ENCODE assay signal across 8 cellular contexts in genomic region chr7:76047811-76048667, GRCh38. TPM values are rescaled to one million over a fixed set of nuclear protein-coding genes. Genes with fewer than 3 reads are reported as not detected.
A peak's percentile ranks its signal among the peaks of the same experiment; 100 is the strongest.
DNase-seq lines count a peak whose midpoint lies in the region; ATAC-seq and TF ChIP-seq lines count a peak whose summit lies in the region.

Gene MDH2 (plus strand): TSS chr7:76048106. CDS start chr7:76048161, 55 bp downstream.
Gene STYXL1 (minus strand): TSS chr7:76048000. CDS start chr7:76030523, 17,477 bp downstream.

- no peaks in the 10 kb centered on the region for H3K9me3 Mint-ChIP-seq in activated CD4-positive, alpha-beta T cell treated with anti-CD3 and anti-CD28 coated beads, Interleukin-2, amount 10 ng/mL, durations not matched to agents 24 days and 14 days

- peak within 1 kb of the TSS; percentile 96 for H3K27ac Mint-ChIP-seq in activated CD4-positive, alpha-beta T cell treated with anti-CD3 and anti-CD28 coated beads, Interleukin-2, amount 10 ng/mL, durations not matched to agents 24 days and 14 days

- peak within 1 kb of the TSS; percentile 92 to 99 (median 97) for H3K9ac ChIP-seq in BLaER1 treated with 17β-estradiol and CSF1 and Interleukin-3, amounts not matched to agents 10 nM and 100 nM
- H3K9ac ChIP-seq in colonic mucosa (ENCODE audit: low read depth in 2 of 2, low read length in 2 of 2), result peak within 1 kb of the TSS; percentile 91 to 100

- H3K27ac ChIP-seq in BLaER1 treated with 17β-estradiol and CSF1 and Interleukin-3, amounts not matched to agents 10 nM and 100 nM, result peak within 1 kb of the TSS; percentile 88 to 98 (median 95)
- peak within 1 kb of the TSS; percentile 93 for H3K27ac ChIP-seq in colonic mucosa
- H3K27ac ChIP-seq in layer of hippocampus (ENCODE audit: low read depth, low read length), result peak within 1 kb of the TSS; percentile 81

- intact Hi-C loops in activated CD4-positive, alpha-beta T cell treated with anti-CD3 and anti-CD28 coated beads, Interleukin-2, amount 10 ng/mL, durations not matched to agents 24 days and 14 days (cut with micrococcal nuclease), result loop anchor here (2.0 to 5.0 kb wide), 4 partner anchors 39 to 269 kb away; partner anchors contain the start of gene TMEM120A
- intact Hi-C loops in colonic mucosa (cut with DNase I), result no loop called here

- H3K36me3 ChIP-seq in BLaER1 treated with 17β-estradiol and CSF1 and Interleukin-3, amounts not matched to agents 10 nM and 100 nM, result peaks cover 21 to 57% (median 45%) of the 10 kb centered on the region in 11 experiments
- no peaks in the 10 kb centered on the region for H3K36me3 ChIP-seq in colonic mucosa

- H3K27me3 ChIP-seq in BLaER1 treated with 17β-estradiol and CSF1 and Interleukin-3, amounts not matched to agents 10 nM and 100 nM, result no peaks in the 10 kb centered on the region
- H3K27me3 ChIP-seq in colonic mucosa (no peaks in the 10 kb centered on the region), layer of hippocampus (ENCODE audit: control insufficient read depth, insufficient read depth, low read length) (no peaks in the 10 kb centered on the region)

- peak within 1 kb of the TSS; percentile 97 for H3K4me3 Mint-ChIP-seq in activated CD4-positive, alpha-beta T cell treated with anti-CD3 and anti-CD28 coated beads, Interleukin-2, amount 10 ng/mL, durations not matched to agents 24 days and 14 days

- H3K27me3 Mint-ChIP-seq in activated CD4-positive, alpha-beta T cell treated with anti-CD3 and anti-CD28 coated beads, Interleukin-2, amount 10 ng/mL, durations not matched to agents 24 days and 14 days, result no peaks in the 10 kb centered on the region

- peaks cover 44% of the 10 kb centered on the region for H3K36me3 Mint-ChIP-seq in activated CD4-positive, alpha-beta T cell treated with anti-CD3 and anti-CD28 coated beads, Interleukin-2, amount 10 ng/mL, durations not matched to agents 24 days and 14 days (ENCODE audit: low read depth)

- H3K9me3 ChIP-seq in BLaER1 treated with 17β-estradiol and CSF1 and Interleukin-3, amounts not matched to agents 10 nM and 100 nM (replicated peaks in 1 of 11), result no peaks in the 10 kb centered on the region
- H3K9me3 ChIP-seq in colonic mucosa, result no peaks in the 10 kb centered on the region

- ATAC-seq in GM19324 (IDR thresholded peaks at IDR 0.05; ENCODE audit: low FRiP score, unreplicated experiment) (peak; percentile 90), HG03460 (IDR thresholded peaks at IDR 0.05; ENCODE audit: unreplicated experiment) (peak; percentile 92)

- peak within 1 kb of the TSS; percentile 72 to 98 (median 89) for H3K4me2 ChIP-seq in BLaER1 treated with 17β-estradiol and CSF1 and Interleukin-3, amounts not matched to agents 10 nM and 100 nM

- peaks cover 39% of the 10 kb centered on the region for H3K4me1 Mint-ChIP-seq in activated CD4-positive, alpha-beta T cell treated with anti-CD3 and anti-CD28 coated beads, Interleukin-2, amount 10 ng/mL, durations not matched to agents 24 days and 14 days

- peaks cover 23 to 72% (median 39%) of the 10 kb centered on the region in 10 experiments for H3K4me1 ChIP-seq in BLaER1 treated with 17β-estradiol and CSF1 and Interleukin-3, amounts not matched to agents 10 nM and 100 nM
- no peaks in the 10 kb centered on the region for H3K4me1 ChIP-seq in colonic mucosa

- no peak for TF ChIP-seq CTCF in colonic mucosa (IDR thresholded peaks at IDR 0.05)

- peaks cover 22 to 63% (median 47%) of the 10 kb centered on the region in 11 experiments; a peak in 20 of 22 replicates for H4K20me1 ChIP-seq in BLaER1 treated with 17β-estradiol and CSF1 and Interleukin-3, amounts not matched to agents 10 nM and 100 nM

- peak within 1 kb of the TSS; percentile 89 to 100 (median 94) for H3K4me3 ChIP-seq in BLaER1 treated with 17β-estradiol and CSF1 and Interleukin-3, amounts not matched to agents 10 nM and 100 nM
- peak within 1 kb of the TSS; percentile 98 for H3K4me3 ChIP-seq in colonic mucosa

- DNase-seq in NCI-H524 treated with DMSO at 0.1 percent for 48 hours (lab: John Stamatoyannopoulos, UW) (peak; percentile 72), colonic mucosa (peak; percentile 96)
- DNase-seq in activated CD4-positive, alpha-beta T cell treated with anti-CD3 and anti-CD28 coated beads, Interleukin-2, amount 10 ng/mL, durations not matched to agents 24 days and 14 days, result peak; percentile 98
- DNase-seq in stimulated activated CD4-positive, alpha-beta T cell treated with anti-CD3 and anti-CD28 coated beads, Interleukin-1b, Interleukin-23, amount 100 ng/mL, for 24 hours (ENCODE audit: low read depth in 4 of 4, low spot score in 1 of 4), result peak; percentile 69 to 86 (median 78)

RNA-seq across cellular contexts. Expression of gene MDH2, which starts in this region (rescaled TPM):
- 291 and 293 TPM in 2 replicates for total RNA-seq in activated CD4-positive, alpha-beta T cell treated with anti-CD3 and anti-CD28 coated beads, Interleukin-2, amount 10 ng/mL, durations not matched to agents 24 days and 14 days
- total RNA-seq in colonic mucosa, result 100 to 1,000 TPM; 306 to 337 TPM

RNA-seq across cellular contexts. Expression of gene STYXL1, which starts in this region (rescaled TPM):
- 30.9 and 33.6 TPM in 2 replicates for total RNA-seq in activated CD4-positive, alpha-beta T cell treated with anti-CD3 and anti-CD28 coated beads, Interleukin-2, amount 10 ng/mL, durations not matched to agents 24 days and 14 days
- total RNA-seq in colonic mucosa, result 10 to 100 TPM; 32.4 to 36.7 TPM

Comparison
In these comparisons a context has a peak if more than half of its experiments do, and no peak if none do; other contexts are left out.
1. Peak in every context shown above with its lines: DNase-seq, ATAC-seq, H3K4me3 ChIP-seq and H3K27ac ChIP-seq.